Comparison of ENCODE assay signal across 12 cellular contexts in genomic region chr5:179319741-179320281, GRCh38. TPM values are rescaled to one million over a fixed set of nuclear protein-coding genes. Genes with fewer than 3 reads are reported as not detected.
DNase-seq lines count a peak whose midpoint lies in the region; ATAC-seq and TF ChIP-seq lines count a peak whose summit lies in the region.
"Had no signal": no experiment of that assay in that cellular context is flagged by ENCODE, and none has a peak within 500 bp of the region (broad histone marks: within the 10 kb centered on the region; RNA-seq: fewer than 3 reads in every experiment).

No MANE protein-coding gene starts in this region.

- H3K4me1 Mint-ChIP-seq in endodermal cell (peaks cover 9% of the 10 kb centered on the region), type B pancreatic cell (ENCODE audit: unreplicated experiment) (peaks cover 30% of the 10 kb centered on the region)

- intact Hi-C loops in Right ventricle myocardium inferior (cut with DNase I) = no loop called here
- intact Hi-C loops in lower lobe of right lung (cut with DNase I) = no loop called here

- WGBS in endodermal cell (ENCODE audit: insufficient coverage in 1 of 2, insufficient read length in 1 of 2), 2 experiments = 70 to 75% methylated on average over 6 to 11 of the region's 11 CpGs

- ATAC-seq in Right ventricle myocardium inferior = peak; percentile 12
- ATAC-seq in lower lobe of right lung = no peak
- no peak for ATAC-seq in HG03520 (IDR thresholded peaks at IDR 0.05; ENCODE audit: unreplicated experiment)

- H3K27me3 ChIP-seq in right atrium auricular region = no peaks in the 10 kb centered on the region
- H3K27me3 ChIP-seq in endodermal cell (ENCODE audit: control insufficient read depth, insufficient read depth, low read length, poor library complexity, severe bottlenecking) = no peaks in the 10 kb centered on the region
- no peaks in the 10 kb centered on the region for H3K27me3 ChIP-seq in lower lobe of right lung (ENCODE audit: low read depth)
- H3K27me3 ChIP-seq: ascending aorta, SJSA1 had no signal

- DNase-seq in Right ventricle myocardium inferior (ENCODE audit: missing footprints) = no peak
- DNase-seq in right atrium auricular region (ENCODE audit: low spot score) = no peak
- DNase-seq in endodermal cell = no peak
- DNase-seq in lower lobe of right lung = peak; percentile 28
- no peak for DNase-seq in type B pancreatic cell (ENCODE audit: extremely low spot score, unreplicated experiment)
- DNase-seq in Kasumi-1 (lab: John Stamatoyannopoulos, UW) = no peak
- no peak for DNase-seq in occipital lobe (lab: John Stamatoyannopoulos, UW)
- DNase-seq: DMS79, NCI-H1105 had no signal

- H3K27ac Mint-ChIP-seq in endodermal cell = peak overlapping the region; percentile 13
- H3K27ac Mint-ChIP-seq in type B pancreatic cell = no peak overlapping the region

- H3K4me3 ChIP-seq in right atrium auricular region (no peak overlapping the region), endodermal cell (ENCODE audit: low read length) (no peak overlapping the region), lower lobe of right lung (no peak overlapping the region)
- H3K4me3 ChIP-seq: ascending aorta, SJSA1 had no signal

- no peak overlapping the region for H3K9ac ChIP-seq in endodermal cell (ENCODE audit: extremely low read depth, low read length, poor library complexity, severe bottlenecking)

- H3K9me3 Mint-ChIP-seq in endodermal cell = peaks cover 4% of the 10 kb centered on the region
- H3K9me3 Mint-ChIP-seq in type B pancreatic cell = peaks cover 5% of the 10 kb centered on the region

- H3K36me3 ChIP-seq in right atrium auricular region (no peaks in the 10 kb centered on the region), endodermal cell (ENCODE audit: control insufficient read depth, insufficient read depth, low read length) (no peaks in the 10 kb centered on the region), lower lobe of right lung (no peaks in the 10 kb centered on the region)
- H3K36me3 ChIP-seq: ascending aorta, SJSA1 had no signal

- H3K4me1 ChIP-seq in right atrium auricular region (peaks cover 0 to 22% of the 10 kb centered on the region in 2 donors), endodermal cell (ENCODE audit: control insufficient read depth, insufficient read depth, low read length) (no peaks in the 10 kb centered on the region), lower lobe of right lung (peaks cover 10% of the 10 kb centered on the region)
- H3K4me1 ChIP-seq: SJSA1 had no signal

- H3K27me3 Mint-ChIP-seq in endodermal cell (ENCODE audit: insufficient read depth) (peaks cover 2% of the 10 kb centered on the region), type B pancreatic cell (peaks cover 9% of the 10 kb centered on the region)

- H3K4me3 Mint-ChIP-seq in endodermal cell (no peak overlapping the region), type B pancreatic cell (peak overlapping the region; percentile 34)

- H3K36me3 Mint-ChIP-seq in endodermal cell (ENCODE audit: low read depth) (no peaks in the 10 kb centered on the region), type B pancreatic cell (peaks cover 5% of the 10 kb centered on the region)

- no peak for TF ChIP-seq CTCF in right atrium auricular region (IDR thresholded peaks at IDR 0.05)
- no peak for TF ChIP-seq CTCF in endodermal cell (conservative IDR thresholded peaks at IDR 0.05)
- no peak for TF ChIP-seq CTCF in lower lobe of right lung (IDR thresholded peaks at IDR 0.05)
- no peak for TF ChIP-seq CTCF in type B pancreatic cell (conservative IDR thresholded peaks at IDR 0.05)

- no peaks in the 10 kb centered on the region for H3K9me3 ChIP-seq in right atrium auricular region
- no peaks in the 10 kb centered on the region for H3K9me3 ChIP-seq in endodermal cell (ENCODE audit: control insufficient read depth, low read length)
- H3K9me3 ChIP-seq in lower lobe of right lung = no peaks in the 10 kb centered on the region
- H3K9me3 ChIP-seq: ascending aorta had no signal

- H3K27ac ChIP-seq in right atrium auricular region (peak overlapping the region in 1 of 2 donors; percentile 16), endodermal cell (ENCODE audit: low read depth, low read length) (peak overlapping the region; percentile 47), lower lobe of right lung (no peak overlapping the region)
- H3K27ac ChIP-seq: SJSA1 had no signal

RNA-seq across cellular contexts. Expression of gene ADAMTS2, which starts 25.4 kb away (rescaled TPM):
- total RNA-seq in Right ventricle myocardium inferior (3.7 TPM), right atrium auricular region (10 to 100 TPM; 13.6 to 13.7 TPM), endodermal cell (1 to 10 TPM; 1.2 to 2.6 TPM), lower lobe of right lung (13.0 TPM), type B pancreatic cell (ENCODE audit: low replicate concordance) (7.7 and 9.2 TPM in 2 replicates), occipital lobe (0.78 TPM)
- polyA plus RNA-seq in endodermal cell (2013, experiment 1 of 2) = 15.5 TPM
- polyA plus RNA-seq in endodermal cell (2013, experiment 2 of 2) = 13.7 TPM
